Comparison of ENCODE assay signal across 21 cellular contexts in genomic region chr4:14583331-14583730, GRCh38.
DNase-seq lines count a peak whose midpoint lies in the region; ATAC-seq, FAIRE-seq and TF ChIP-seq lines count a peak whose summit lies in the region.
"Had no signal": no experiment of that assay in that cellular context is flagged by ENCODE, and none has a peak within 500 bp of the region (broad histone marks: within the 10 kb centered on the region; RNA-seq: fewer than 3 reads in every experiment).

No MANE protein-coding gene starts in this region.

- H3K9me3 ChIP-seq in MM.1S (replicated peaks; ENCODE audit: insufficient read depth, low read length) (no peaks in the 10 kb centered on the region), GM12878 (replicated peaks; ENCODE audit: control insufficient read depth, insufficient read depth, low read length) (no peaks in the 10 kb centered on the region), T-helper 17 cell (ENCODE audit: control insufficient read depth, low read length, poor library complexity, severe bottlenecking) (no peaks in the 10 kb centered on the region)
- H3K9me3 ChIP-seq: SJSA1 had no signal

- H3K79me2 ChIP-seq in MM.1S (ENCODE audit: low read length) (no peaks in the 10 kb centered on the region), GM12878 (ENCODE audit: control insufficient read depth, insufficient read depth, low read length) (no peaks in the 10 kb centered on the region)

- TF ChIP-seq RAD21 in GM12878 (IDR thresholded peaks at IDR 0.05; ENCODE audit: insufficient read depth, low read depth, low read length), result no peak

- no peaks in the 10 kb centered on the region for H3F3A ChIP-seq in MM.1S (ENCODE audit: insufficient read depth, low read length)

- H3K27ac Mint-ChIP-seq in T-helper 17 cell, result no peak overlapping the region
- H3K27ac Mint-ChIP-seq: CD14-positive monocyte; GM23338; T-helper 1 cell treated with Interleukin-12 subunit alpha and Interleukin-12 subunit beta and Interleukin-4 antibody, amounts not matched to agents 30 μg/mL and 1 μg/mL, for 36 hours had no signal

- no peak for TF ChIP-seq EP300 in GM12878 (IDR thresholded peaks at IDR 0.05; ENCODE audit: borderline replicate concordance in 1 of 2, control insufficient read depth in 1 of 2, low read depth in 2 of 2, low read length in 2 of 2)

- no peak overlapping the region for H3K27ac ChIP-seq in MM.1S (ENCODE audit: low read length)
- H3K27ac ChIP-seq in GM12878 (ENCODE audit: control insufficient read depth, insufficient read depth), result no peak overlapping the region
- H3K27ac ChIP-seq: SJSA1 had no signal

- no peaks in the 10 kb centered on the region for H3K4me1 Mint-ChIP-seq in T-helper 17 cell
- H3K4me1 Mint-ChIP-seq: CD14-positive monocyte, GM23338 had no signal

- in situ Hi-C loops in GM12878 (cut with MboI), result no loop called here

- BruUV-seq in GM12878 (replicated peaks; lab: Mats Ljungman, UMichigan), result no TSS peak

- POLR2A ChIA-PET in GM12878 (lab: Charles Lee), result no interaction called here

- no peak for TF ChIP-seq CTCF in MM.1S (IDR thresholded peaks at IDR 0.05; ENCODE audit: low read length)
- no peak for TF ChIP-seq CTCF in GM12878 (IDR thresholded peaks at IDR 0.05 in 2 of 3, conservative IDR thresholded peaks at IDR 0.05 in 1 of 3; ENCODE audit: control insufficient read depth in 2 of 3, extremely low read depth in 1 of 3, insufficient read depth in 1 of 3, low read depth in 3 of 3, low read length in 3 of 3)

- H4K20me1 ChIP-seq in MM.1S (ENCODE audit: insufficient read depth, low read length) (no peaks in the 10 kb centered on the region), GM12878 (ENCODE audit: control insufficient read depth, insufficient read depth) (no peaks in the 10 kb centered on the region)

- no peaks in the 10 kb centered on the region for H3K4me1 ChIP-seq in MM.1S (ENCODE audit: low read length)
- H3K4me1 ChIP-seq in GM12878 (ENCODE audit: control insufficient read depth, insufficient read depth, low read length), result no peaks in the 10 kb centered on the region
- H3K4me1 ChIP-seq: SJSA1 had no signal

- CTCF ChIA-PET in GM12878 (lab: Yijun Ruan, JAX), result no interaction called here

- FAIRE-seq in GM12878 (lab: Jason Lieb, UNC), result no peak
- FAIRE-seq: G401.6, HepG2 had no signal

- WGBS in GM12878 (ENCODE audit: insufficient coverage, insufficient replicate concordance, low lambda C conversion rate, missing lambda C conversion rate), result 25% methylated on average over 2 of the region's 2 CpGs

- H2AFZ ChIP-seq in MM.1S (ENCODE audit: low read length) (no peak overlapping the region), GM12878 (ENCODE audit: control insufficient read depth, low read depth, low read length) (no peak overlapping the region)

- no peak for DNase-seq in MM.1S
- no peak for DNase-seq in GM12878 (ENCODE audit: low read depth, low spot score)
- DNase-seq in renal cortical epithelial cell (ENCODE audit: low read depth), result peak; percentile 7
- no peak for DNase-seq in T-helper 17 cell
- no peak for DNase-seq in NCI-H1694 (lab: John Stamatoyannopoulos, UW)
- DNase-seq in stimulated activated CD4-positive, alpha-beta T cell treated with anti-CD3 and anti-CD28 coated beads, Interleukin-4, amount 100 ng/mL, for 4 hours, result no peak
- DNase-seq: AML-193, DMS79 treated with DMSO at 0.1 percent for 48 hours, KG1, NCI-H1048, NCI-H1436, NCI-H2029 treated with DMSO at 0.1 percent for 48 hours, NCI-H748 treated with DMSO at 0.1 percent for 48 hours had no signal

- H3K27me3 ChIP-seq in MM.1S (replicated peaks; ENCODE audit: insufficient read depth, low read length) (no peaks in the 10 kb centered on the region), GM12878 (replicated peaks in 1 of 2; ENCODE audit: control insufficient read depth in 2 of 2, insufficient read depth in 2 of 2, low read length in 1 of 2) (no peaks in the 10 kb centered on the region)
- H3K27me3 ChIP-seq: SJSA1 had no signal

- ATAC-seq in GM18867 (IDR thresholded peaks at IDR 0.05; ENCODE audit: unreplicated experiment) (peak; percentile 12), GM12878 (peak; percentile 44; the same call in 1 of the 3 replicates), T-helper 17 cell (no peak)
- ATAC-seq: GM23338, HCT116, HepG2 had no signal

- H3K9me2 ChIP-seq in MM.1S (replicated peaks; ENCODE audit: insufficient read depth, low read length), result no peaks in the 10 kb centered on the region

- no peak overlapping the region for H3K4me3 Mint-ChIP-seq in T-helper 17 cell
- H3K4me3 Mint-ChIP-seq: CD14-positive monocyte; GM23338; T-helper 1 cell treated with Interleukin-12 subunit alpha and Interleukin-12 subunit beta and Interleukin-4 antibody, amounts not matched to agents 30 μg/mL and 1 μg/mL, for 36 hours had no signal

- intact Hi-C loops in GM12878 (cut with micrococcal nuclease; ENCODE audit: unreplicated experiment), result no loop called here

- H3K4me3 ChIP-seq in MM.1S (ENCODE audit: low read length), result no peak overlapping the region
- no peak overlapping the region for H3K4me3 ChIP-seq in GM12878
- H3K4me3 ChIP-seq: GM23338, SJSA1 had no signal

- RAD21 ChIA-PET in GM12878 (lab: Charles Lee; ENCODE audit: unreplicated experiment), result no interaction called here

- H3K27me3 Mint-ChIP-seq in T-helper 17 cell, result no peaks in the 10 kb centered on the region

- no peak overlapping the region for H3K9ac ChIP-seq in MM.1S (ENCODE audit: low read length)
- no peak overlapping the region for H3K9ac ChIP-seq in GM12878 (ENCODE audit: control insufficient read depth, insufficient read depth, low read length)

- no peaks in the 10 kb centered on the region for H3K36me3 Mint-ChIP-seq in T-helper 17 cell (ENCODE audit: low read depth)
- H3K36me3 Mint-ChIP-seq: CD14-positive monocyte had no signal

- H3K36me3 ChIP-seq in MM.1S (replicated peaks; ENCODE audit: insufficient read depth, low read length) (no peaks in the 10 kb centered on the region), GM12878 (ENCODE audit: control insufficient read depth in 2 of 2, insufficient read depth in 2 of 2, low read length in 1 of 2) (no peaks in the 10 kb centered on the region)
- H3K36me3 ChIP-seq: SJSA1 had no signal

- SMC1A ChIA-PET in GM12878 (lab: Charles Lee; ENCODE audit: uncharacterized antibody, unreplicated experiment), result no interaction called here

- no peak for TF ChIP-seq POLR2A in GM12878 (IDR thresholded peaks at IDR 0.05; ENCODE audit: low read depth, low read length)

- H3K4me2 ChIP-seq in MM.1S (ENCODE audit: low read depth, low read length) (0 out of 2 replicates have a peak overlapping the region, but pooled peaks have one; percentile 1), GM12878 (ENCODE audit: control insufficient read depth, insufficient read depth) (no peak overlapping the region)
- H3K4me2 ChIP-seq: GM23338 had no signal

TF ChIP-seq in GM12878, 131 proteins besides CTCF, POLR2A, EP300 and RAD21:
- TF ChIP-seq HDAC6 (IDR thresholded peaks at IDR 0.05; ENCODE audit: unreplicated experiment) (no peak), SUZ12 (IDR thresholded peaks at IDR 0.05; ENCODE audit: unreplicated experiment) (no peak), LARP7 (IDR thresholded peaks at IDR 0.05) (no peak), KDM1A (IDR thresholded peaks at IDR 0.05; ENCODE audit: borderline replicate concordance) (no peak), CHD4 (IDR thresholded peaks at IDR 0.05) (no peak), ZNF384 (IDR thresholded peaks at IDR 0.05; ENCODE audit: borderline replicate concordance, low read depth, low read length) (no peak), PAX8 (IDR thresholded peaks at IDR 0.05) (no peak), WRNIP1 (IDR thresholded peaks at IDR 0.05; ENCODE audit: borderline replicate concordance, low read depth, low read length) (no peak), KAT2A (conservative IDR thresholded peaks at IDR 0.05; ENCODE audit: control insufficient read depth, low read depth, low read length) (no peak), PBX3 (IDR thresholded peaks at IDR 0.05; ENCODE audit: insufficient replicate concordance, low read depth, low read length) (no peak), E2F4 (IDR thresholded peaks at IDR 0.05; ENCODE audit: low read depth, low read length) (no peak), SRF (IDR thresholded peaks at IDR 0.05; ENCODE audit: low read depth in 2 of 2, low read length in 2 of 2) (no peak), SMAD5 (IDR thresholded peaks at IDR 0.05; ENCODE audit: low read depth) (no peak), RUNX3 (IDR thresholded peaks at IDR 0.05; ENCODE audit: low read length) (no peak), PML (IDR thresholded peaks at IDR 0.05; ENCODE audit: low read length) (no peak), ETV6 (conservative IDR thresholded peaks at IDR 0.05 in 1 of 2, IDR thresholded peaks at IDR 0.05 in 1 of 2; ENCODE audit: borderline replicate concordance in 1 of 2, low read depth in 1 of 2) (no peak), RELA (IDR thresholded peaks at IDR 0.05; ENCODE audit: borderline replicate concordance, partially characterized antibody) (no peak), RCOR1 (conservative IDR thresholded peaks at IDR 0.05; ENCODE audit: low read depth, low read length) (no peak)
TF ChIP-seq in GM12878: peak in this region for 0.
